ENCODE assay signal across 10 cellular contexts in the genomic region with DNA sequence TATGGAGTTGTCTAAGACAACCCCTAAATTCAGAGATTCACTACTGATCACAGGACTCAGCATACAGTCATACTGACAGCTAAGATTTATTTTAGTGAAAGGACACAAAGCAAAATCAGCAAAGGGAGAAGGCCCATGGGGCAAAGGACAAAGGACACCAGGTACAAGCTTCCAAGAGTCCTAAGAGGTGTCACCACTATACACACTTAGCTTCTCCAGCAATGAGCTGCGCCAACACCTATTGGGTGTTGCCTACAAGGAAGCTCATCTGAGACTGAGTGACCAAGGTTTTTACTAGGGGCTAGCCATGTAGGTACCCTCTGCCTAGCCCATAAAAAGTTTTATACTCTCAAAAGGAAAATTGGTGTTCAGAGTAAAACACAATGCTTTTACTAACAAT. TPM values are rescaled to one million over a fixed set of nuclear protein-coding genes. Genes with fewer than 3 reads are reported as not detected.
"Had no signal": no experiment of that assay in that cellular context is flagged by ENCODE, and none has a peak within 500 bp of the region (broad histone marks: within the 10 kb centered on the region; RNA-seq: fewer than 3 reads in every experiment).

No MANE protein-coding gene starts in this region.

- H3K36me3 ChIP-seq: HAP-1 had no signal

- DNase-seq: GM23248, GOT3, H7, H9, HCEC 1CT, HFFc6 had no signal

- H3K4me1 ChIP-seq: HAP-1 had no signal

- ATAC-seq: GM23338, HCT116 had no signal

- H3K9me3 ChIP-seq: HAP-1 had no signal

- H3K27ac ChIP-seq: GM23248 had no signal

- H3K4me3 ChIP-seq: GM23248, GM23338, HAP-1 had no signal

RNA-seq across cellular contexts. Expression of gene PABPC1L2A, which starts 55.4 kb away (rescaled TPM):
- total RNA-seq: GM23248, H4, HFFc6 had no signal
- polyA plus RNA-seq: GM23248 had no signal
